In genomic region chr3:88713233-88713691, GRCh38 we compare ENCODE assay signal across 20 cellular contexts.
A peak's percentile ranks its signal among the peaks of the same experiment; 100 is the strongest.
DNase-seq lines count a peak whose midpoint lies in the region; TF ChIP-seq lines count a peak whose summit lies in the region.
"Had no signal": no experiment of that assay in that cellular context is flagged by ENCODE, and none has a peak within 500 bp of the region (broad histone marks: within the 10 kb centered on the region; RNA-seq: fewer than 3 reads in every experiment).

No MANE protein-coding gene starts in this region.

- no peak overlapping the region for H2AFZ ChIP-seq in trophoblast cell (ENCODE audit: insufficient read depth, low read length, poor library complexity)

- no peak overlapping the region for H3K14ac ChIP-seq in trophoblast cell (ENCODE audit: low read length)

- H3K4me1 ChIP-seq in trophoblast cell (ENCODE audit: control insufficient read depth in 1 of 2, insufficient read depth in 2 of 2, low read length in 2 of 2): peaks cover 0 to 5% of the 10 kb centered on the region in 2 experiments
- H3K4me1 ChIP-seq: colonic mucosa, gastroesophageal sphincter, left lung had no signal

- TF ChIP-seq CTCF in RWPE1 (conservative IDR thresholded peaks at IDR 0.05; ENCODE audit: low read depth) (no peak), fibroblast of mammary gland (conservative IDR thresholded peaks at IDR 0.05; ENCODE audit: control insufficient read depth, insufficient read depth, low read depth, low read length) (no peak)

- H3K4ac ChIP-seq in trophoblast cell (ENCODE audit: low read depth, low read length): no peak overlapping the region

- H3K9ac ChIP-seq in trophoblast cell (ENCODE audit: low read length): no peak overlapping the region

- H4K8ac ChIP-seq in trophoblast cell (ENCODE audit: low read depth, low read length): no peak overlapping the region

- WGBS in trophoblast cell (ENCODE audit: extremely low coverage, insufficient coverage, insufficient read length): no CpG with 5 or more reads among the region's 2 CpGs

- H3K79me2 ChIP-seq in trophoblast cell (ENCODE audit: control insufficient read depth, insufficient read depth, low read length, poor library complexity): no peaks in the 10 kb centered on the region

- H2BK12ac ChIP-seq in trophoblast cell (ENCODE audit: low read length): peak overlapping the region; percentile 40

- no peak overlapping the region for H4K12ac ChIP-seq in trophoblast cell (ENCODE audit: low read depth, low read length)

- H3K4me3 ChIP-seq in fibroblast of mammary gland (ENCODE audit: control insufficient read depth, low read depth, low read length): no peak overlapping the region
- no peak overlapping the region for H3K4me3 ChIP-seq in trophoblast cell (ENCODE audit: low read depth, low read length)
- H3K4me3 ChIP-seq: colonic mucosa, gastroesophageal sphincter, left lung had no signal

- H3K27ac ChIP-seq in RWPE1 (peak overlapping the region; percentile 33; the same call in 1 of the 2 replicates), trophoblast cell (ENCODE audit: low read depth, low read length) (no peak overlapping the region)
- H3K27ac ChIP-seq: colonic mucosa, gastroesophageal sphincter, HL-60, left lung had no signal

- no peak overlapping the region for H4K91ac ChIP-seq in trophoblast cell (ENCODE audit: low read depth, low read length)

- H2BK5ac ChIP-seq in trophoblast cell (ENCODE audit: low read depth, low read length, poor library complexity): no peak overlapping the region

- no peaks in the 10 kb centered on the region for H3K9me3 ChIP-seq in trophoblast cell (ENCODE audit: insufficient read depth, low read depth, low read length)
- H3K9me3 ChIP-seq: colonic mucosa had no signal

- peaks cover 0 to 2% of the 10 kb centered on the region in 2 experiments for H3K36me3 ChIP-seq in trophoblast cell (ENCODE audit: control insufficient read depth in 1 of 2, insufficient read depth in 2 of 2, low read length in 2 of 2)
- H3K36me3 ChIP-seq: colonic mucosa, gastroesophageal sphincter, left lung had no signal

- no peak overlapping the region for H3K18ac ChIP-seq in trophoblast cell (ENCODE audit: low read length)

- no peak overlapping the region for H2AK5ac ChIP-seq in trophoblast cell (ENCODE audit: low read length)

- H3K27me3 ChIP-seq in trophoblast cell (ENCODE audit: insufficient read depth, low read length): no peaks in the 10 kb centered on the region
- H3K27me3 ChIP-seq: colonic mucosa, gastroesophageal sphincter, left lung had no signal

- peaks cover 6% of the 10 kb centered on the region for H3K79me1 ChIP-seq in trophoblast cell (ENCODE audit: low read length)

- DNase-seq in EL (peak; percentile 21), RWPE1 (ENCODE audit: low spot score) (no peak), fibroblast of mammary gland (ENCODE audit: low read depth) (peak; percentile 18), trophoblast cell (no peak), LoVo (ENCODE audit: low spot score) (no peak), cerebellar cortex (ENCODE audit: low spot score) (no peak), GM19238 (ENCODE audit: insufficient read length, low spot score) (no peak)
- DNase-seq in activated naive CD4-positive, alpha-beta T cell treated with anti-CD3 and anti-CD28 coated beads, Interleukin-2, amount 50 U/mL, for 16 hours: no peak
- DNase-seq: activated CD4-positive, alpha-beta T cell treated with anti-CD3 and anti-CD28 coated beads, Interleukin-2, amount 50 U/mL, for 1 hour; activated gamma-delta T cell treated with Interleukin-2 at 50 U/mL for 16 hours; colonic mucosa; KG1; left lung; midbrain; NCI-H1092; NCI-H526; Right ventricle myocardium superior; T-cell had no signal

- CTCF ChIA-PET in RWPE1 (lab: Yijun Ruan, JAX): no interaction called here

- peak overlapping the region; percentile 46 for H2BK120ac ChIP-seq in trophoblast cell (ENCODE audit: insufficient read depth, low read length, poor library complexity)

- POLR2A ChIA-PET in RWPE1 (lab: Yijun Ruan, JAX; ENCODE audit: low non-redundant PET): no interaction called here

- H3K23ac ChIP-seq in trophoblast cell (ENCODE audit: low read length): no peak overlapping the region

- H3K4me2 ChIP-seq in trophoblast cell (ENCODE audit: low read length): no peak overlapping the region

Comparison
In these comparisons a context has a peak if more than half of its experiments do, and no peak if none do; other contexts are left out.
1. DNase-seq: peak in EL (single experiment) and fibroblast of mammary gland (single experiment); none in RWPE1 (single experiment), trophoblast cell (0 of 2), LoVo (single experiment), cerebellar cortex (single experiment), activated naive CD4-positive, alpha-beta T cell treated with anti-CD3 and anti-CD28 coated beads, Interleukin-2, amount 50 U/mL, for 16 hours (single experiment) and GM19238 (single experiment).